In the genomic region with DNA sequence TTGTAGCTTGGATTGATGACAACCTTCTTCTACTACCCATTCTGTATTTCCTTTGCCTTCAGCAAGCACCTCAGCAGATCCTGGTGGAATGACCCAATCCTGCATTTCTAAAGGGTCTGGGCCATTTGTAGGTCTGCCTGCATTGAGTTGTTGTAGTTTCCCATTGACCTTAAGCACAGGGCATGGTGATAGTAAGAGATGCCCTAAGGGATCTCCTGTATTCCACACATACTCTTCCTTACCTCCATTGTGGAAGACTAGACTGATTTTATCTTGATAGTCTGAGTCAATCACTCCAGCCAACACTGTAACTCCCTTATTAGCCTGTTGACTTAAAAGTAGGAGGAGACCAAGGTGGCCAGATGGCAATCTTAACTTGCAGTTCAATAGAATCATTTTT, we compare ENCODE assay signal across 3 cellular contexts.
"Had no signal": no experiment of that assay in that cellular context is flagged by ENCODE, and none has a peak within 500 bp of the region (broad histone marks: within the 10 kb centered on the region; RNA-seq: fewer than 3 reads in every experiment).

No MANE protein-coding gene starts in this region.

- H3K4me3 ChIP-seq: K562 had no signal

- H3K27ac ChIP-seq: HL-60 had no signal

- DNase-seq: IMR-90 had no signal
